In genomic region chr5:94818904-94819303, GRCh38 we compare ENCODE assay signal across 1 cellular context.
TF ChIP-seq lines count a peak whose summit lies in the region.

No MANE protein-coding gene starts in this region.

TF ChIP-seq in HEK293, 187 proteins besides CTCF, POLR2A, EP300 and RAD21 (continued from another document):
- TF ChIP-seq, protein P1, sequence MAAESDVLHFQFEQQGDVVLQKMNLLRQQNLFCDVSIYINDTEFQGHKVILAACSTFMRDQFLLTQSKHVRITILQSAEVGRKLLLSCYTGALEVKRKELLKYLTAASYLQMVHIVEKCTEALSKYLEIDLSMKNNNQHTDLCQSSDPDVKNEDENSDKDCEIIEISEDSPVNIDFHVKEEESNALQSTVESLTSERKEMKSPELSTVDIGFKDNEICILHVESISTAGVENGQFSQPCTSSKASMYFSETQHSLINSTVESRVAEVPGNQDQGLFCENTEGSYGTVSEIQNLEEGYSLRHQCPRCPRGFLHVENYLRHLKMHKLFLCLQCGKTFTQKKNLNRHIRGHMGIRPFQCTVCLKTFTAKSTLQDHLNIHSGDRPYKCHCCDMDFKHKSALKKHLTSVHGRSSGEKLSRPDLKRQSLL (tag by site-specific recombination; IDR thresholded peaks at IDR 0.05) = no peak
- TF ChIP-seq ZNF350 (tag by site-specific recombination; IDR thresholded peaks at IDR 0.05) (no peak), KLF10 (tag by site-specific recombination; IDR thresholded peaks at IDR 0.05) (no peak), ZNF792 (tag by site-specific recombination; IDR thresholded peaks at IDR 0.05) (no peak), ZNF274 (IDR thresholded peaks at IDR 0.05; ENCODE audit: low read length) (no peak), ZNF274 (tag by site-specific recombination; IDR thresholded peaks at IDR 0.05; ENCODE audit: borderline replicate concordance) (no peak)
